In genomic region chr14:56137842-56138241, GRCh38 we compare ENCODE assay signal across 21 cellular contexts. TPM values are rescaled to one million over a fixed set of nuclear protein-coding genes. Genes with fewer than 3 reads are reported as not detected.
DNase-seq lines count a peak whose midpoint lies in the region; ATAC-seq, FAIRE-seq and TF ChIP-seq lines count a peak whose summit lies in the region.
"Had no signal": no experiment of that assay in that cellular context is flagged by ENCODE, and none has a peak within 500 bp of the region (broad histone marks: within the 10 kb centered on the region; RNA-seq: fewer than 3 reads in every experiment).

No MANE protein-coding gene starts in this region.

- POLR2A ChIA-PET in WTC11 (lab: Charles Lee), result no interaction called here

- TF ChIP-seq EP300 in gastroesophageal sphincter (IDR thresholded peaks at IDR 0.05), result no peak

- ATAC-seq in WTC11 (peak; percentile 85), HG02623 (IDR thresholded peaks at IDR 0.05; ENCODE audit: unreplicated experiment) (no peak), gastroesophageal sphincter (no peak)
- ATAC-seq in activated CD8-positive, alpha-beta memory T cell treated with anti-CD3 and anti-CD28 coated beads, Interleukin-2, amount 10 ng/mL, durations not matched to agents 7 days and 5 days, result no peak
- ATAC-seq: HepG2; left ventricle myocardium superior; Right ventricle myocardium inferior; sciatic nerve; stimulated activated naive B cell treated with anti-CD40 and anti-IgM and Interleukin-4, amounts not matched to agents 10 μg/mL and 1 μg/mL and 100 μg/mL, for 72 hours had no signal

- H3K4me3 ChIP-seq in gastroesophageal sphincter, result no peak overlapping the region
- H3K4me3 ChIP-seq: adrenal gland, esophagus muscularis mucosa had no signal

- no peak for DNase-seq in HTR-8/SVneo (ENCODE audit: insufficient read length, low spot score)
- DNase-seq in WTC11 (ENCODE audit: low spot score), result peak; percentile 43
- peak; percentile 47 for DNase-seq in kidney glomerular epithelial cell (lab: John Stamatoyannopoulos, UW)
- DNase-seq in urothelium cell line (ENCODE audit: low spot score), result no peak
- DNase-seq in activated CD8-positive, alpha-beta memory T cell treated with anti-CD3 and anti-CD28 coated beads, Interleukin-2, amount 10 ng/mL, durations not matched to agents 7 days and 5 days, result no peak
- DNase-seq: activated CD4-positive, alpha-beta T cell treated with anti-CD3 and anti-CD28 coated beads for 48 hours; activated CD8-positive, alpha-beta memory T cell treated with anti-CD3 and anti-CD28 coated beads, Interleukin-2, amount 50 U/mL, for 48 hours; activated effector memory CD4-positive, alpha-beta T cell treated with anti-CD3 and anti-CD28 coated beads, Interleukin-2, amount 50 U/mL, for 16 hours; adrenal gland; GF-D8; HCEC 1CT; left ventricle myocardium superior; MM.1S; NCI-H187; stimulated activated naive B cell treated with anti-CD40 and anti-IgM and Interleukin-4, amounts not matched to agents 10 μg/mL and 1 μg/mL and 100 μg/mL, for 72 hours had no signal

- H3K9me3 ChIP-seq in gastroesophageal sphincter, result no peaks in the 10 kb centered on the region
- H3K9me3 ChIP-seq: adrenal gland, esophagus muscularis mucosa had no signal

- FAIRE-seq in HTR-8/SVneo (lab: Jason Lieb, UNC), result peak; percentile 63
- peak; percentile 32 for FAIRE-seq in urothelium cell line (lab: Jason Lieb, UNC)
- FAIRE-seq: HepG2 had no signal

- H3K36me3 Mint-ChIP-seq in WTC11, result no peaks in the 10 kb centered on the region
- H3K36me3 Mint-ChIP-seq in activated CD8-positive, alpha-beta memory T cell treated with anti-CD3 and anti-CD28 coated beads, Interleukin-2, amount 10 ng/mL, durations not matched to agents 7 days and 5 days, result no peaks in the 10 kb centered on the region
- H3K36me3 Mint-ChIP-seq: stimulated activated naive B cell treated with anti-CD40 and anti-IgM and Interleukin-4, amounts not matched to agents 10 μg/mL and 1 μg/mL and 100 μg/mL, for 72 hours had no signal

- TF ChIP-seq CTCF in WTC11 (IDR thresholded peaks at IDR 0.05) (no peak), gastroesophageal sphincter (IDR thresholded peaks at IDR 0.05) (no peak)

- no peaks in the 10 kb centered on the region for H3K27me3 Mint-ChIP-seq in WTC11 (ENCODE audit: low read depth)
- H3K27me3 Mint-ChIP-seq in activated CD8-positive, alpha-beta memory T cell treated with anti-CD3 and anti-CD28 coated beads, Interleukin-2, amount 10 ng/mL, durations not matched to agents 7 days and 5 days, result peaks cover 12% of the 10 kb centered on the region
- H3K27me3 Mint-ChIP-seq: stimulated activated naive B cell treated with anti-CD40 and anti-IgM and Interleukin-4, amounts not matched to agents 10 μg/mL and 1 μg/mL and 100 μg/mL, for 72 hours had no signal

- H3K27me3 ChIP-seq in gastroesophageal sphincter, result no peaks in the 10 kb centered on the region
- H3K27me3 ChIP-seq: adrenal gland, esophagus muscularis mucosa had no signal

- peaks cover 0 to 26% (median 5%) of the 10 kb centered on the region in 3 donors for H3K4me1 ChIP-seq in gastroesophageal sphincter
- H3K4me1 ChIP-seq: adrenal gland had no signal

- peaks cover 74% of the 10 kb centered on the region for H3K4me1 Mint-ChIP-seq in WTC11
- H3K4me1 Mint-ChIP-seq in activated CD8-positive, alpha-beta memory T cell treated with anti-CD3 and anti-CD28 coated beads, Interleukin-2, amount 10 ng/mL, durations not matched to agents 7 days and 5 days, result peaks cover under 1% of the 10 kb centered on the region

- H3K27ac Mint-ChIP-seq in WTC11, result peak overlapping the region; percentile 24; the same call in 1 of the 2 replicates
- H3K27ac Mint-ChIP-seq in activated CD8-positive, alpha-beta memory T cell treated with anti-CD3 and anti-CD28 coated beads, Interleukin-2, amount 10 ng/mL, durations not matched to agents 7 days and 5 days, result no peak overlapping the region

- 86 to 100% methylated on average over 1 to 7 of the region's 10 CpGs for WGBS in gastroesophageal sphincter (ENCODE audit: low coverage in 1 of 2), 2 donors

- TF ChIP-seq POLR2A in gastroesophageal sphincter (IDR thresholded peaks at IDR 0.05), result no peak

- CTCF ChIA-PET in WTC11 (lab: Charles Lee), result interaction anchor here (1.1 to 1.3 kb wide), 2 partner anchors 337 to 406 kb away, joined by 3 read pairs; no protein-coding TSS in a partner anchor
- CTCF ChIA-PET in activated CD8-positive, alpha-beta memory T cell treated with anti-CD3 and anti-CD28 coated beads, Interleukin-2, amount 10 ng/mL, durations not matched to agents 7 days and 5 days (lab: Charles Lee), result no interaction called here

- no peaks in the 10 kb centered on the region for H3K36me3 ChIP-seq in gastroesophageal sphincter
- H3K36me3 ChIP-seq: adrenal gland, esophagus muscularis mucosa had no signal

- H3K4me3 Mint-ChIP-seq in WTC11, result no peak overlapping the region; the same call in 1 of the 2 replicates
- H3K4me3 Mint-ChIP-seq in activated CD8-positive, alpha-beta memory T cell treated with anti-CD3 and anti-CD28 coated beads, Interleukin-2, amount 10 ng/mL, durations not matched to agents 7 days and 5 days, result no peak overlapping the region

- peaks cover 3% of the 10 kb centered on the region; the same call in 1 of the 2 replicates for H3K9me3 Mint-ChIP-seq in WTC11
- no peaks in the 10 kb centered on the region for H3K9me3 Mint-ChIP-seq in activated CD8-positive, alpha-beta memory T cell treated with anti-CD3 and anti-CD28 coated beads, Interleukin-2, amount 10 ng/mL, durations not matched to agents 7 days and 5 days (ENCODE audit: low read depth)
- H3K9me3 Mint-ChIP-seq: stimulated activated naive B cell treated with anti-CD40 and anti-IgM and Interleukin-4, amounts not matched to agents 10 μg/mL and 1 μg/mL and 100 μg/mL, for 72 hours had no signal

- no peak overlapping the region for H3K27ac ChIP-seq in gastroesophageal sphincter
- H3K27ac ChIP-seq: adrenal gland, esophagus muscularis mucosa had no signal

TF ChIP-seq in WTC11, 78 proteins besides CTCF, POLR2A, EP300 and RAD21 (continues in another document):
- TF ChIP-seq MXD4 (CRISPR knock-in tag; IDR thresholded peaks at IDR 0.05; ENCODE audit: borderline replicate concordance), result no peak
- no peak for TF ChIP-seq TEAD4 (CRISPR knock-in tag; IDR thresholded peaks at IDR 0.05)
- no peak for TF ChIP-seq NR3C1 (CRISPR knock-in tag; conservative IDR thresholded peaks at IDR 0.05; ENCODE audit: low read depth)
- no peak for TF ChIP-seq FOXJ3 (CRISPR knock-in tag; IDR thresholded peaks at IDR 0.05; ENCODE audit: borderline replicate concordance)
- TF ChIP-seq USF1 (CRISPR knock-in tag; IDR thresholded peaks at IDR 0.05), result no peak
- no peak for TF ChIP-seq E2F1 (CRISPR knock-in tag; IDR thresholded peaks at IDR 0.05)
- no peak for TF ChIP-seq TCF7 (CRISPR knock-in tag; IDR thresholded peaks at IDR 0.05; ENCODE audit: low read depth)
- no peak for TF ChIP-seq ZMAT4 (CRISPR knock-in tag; IDR thresholded peaks at IDR 0.05)
- TF ChIP-seq ZNF416 (CRISPR knock-in tag; IDR thresholded peaks at IDR 0.05), result no peak
- TF ChIP-seq GABPB1 (CRISPR knock-in tag; IDR thresholded peaks at IDR 0.05), result no peak
- TF ChIP-seq NFE2L1 (CRISPR knock-in tag; IDR thresholded peaks at IDR 0.05), result no peak
- TF ChIP-seq STAT6 (CRISPR knock-in tag; conservative IDR thresholded peaks at IDR 0.05; ENCODE audit: low read depth), result no peak

RNA-seq across cellular contexts. Expression of gene PELI2, which starts 19.6 kb away (rescaled TPM):
- total RNA-seq in WTC11 (2021) (15.9 to 23.5 TPM (median 18.6 TPM) in 3 replicates), gastroesophageal sphincter (10 to 100 TPM; 10.5 to 30.0 (median 12.3) TPM)
- total RNA-seq in activated CD8-positive, alpha-beta memory T cell treated with anti-CD3 and anti-CD28 coated beads, Interleukin-2, amount 10 ng/mL, durations not matched to agents 7 days and 5 days, result 1 to 10 TPM; 1.1 to 1.2 TPM
- total RNA-seq: HepG2 had no signal

Comparison
In these comparisons a context has a peak if more than half of its experiments do, and no peak if none do; other contexts are left out.
1. DNase-seq: peak in WTC11 (single experiment) and kidney glomerular epithelial cell (single experiment); none in HTR-8/SVneo (single experiment), urothelium cell line (single experiment) and activated CD8-positive, alpha-beta memory T cell treated with anti-CD3 and anti-CD28 coated beads, Interleukin-2, amount 10 ng/mL, durations not matched to agents 7 days and 5 days (single experiment).